ENCODE assay signal across 1 cellular context in the genomic region with DNA sequence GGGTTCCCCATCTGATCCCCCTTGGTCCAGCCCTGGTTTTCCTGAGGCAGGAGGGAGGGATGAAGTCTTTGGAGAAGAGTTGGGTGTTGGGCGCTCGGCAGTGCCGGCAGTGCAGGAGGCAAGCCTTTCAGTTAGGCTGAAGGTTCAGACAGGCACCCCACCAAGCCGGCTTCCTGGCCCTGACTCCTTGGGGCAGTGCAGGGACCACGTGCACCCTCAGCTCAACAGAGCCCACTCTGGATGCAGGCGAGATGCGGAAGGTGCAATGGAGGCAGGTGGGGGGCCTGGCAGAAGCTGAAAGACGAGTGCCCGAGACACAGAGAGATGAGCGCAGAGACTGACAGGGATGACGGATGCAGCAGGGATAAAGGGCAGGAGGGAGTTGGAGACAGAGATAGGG.
TF ChIP-seq lines count a peak whose summit lies in the region.

No MANE protein-coding gene starts in this region.

TF ChIP-seq in WTC11, 78 proteins besides CTCF, POLR2A, EP300 and RAD21 (continued from another document):
- TF ChIP-seq, protein P1, sequence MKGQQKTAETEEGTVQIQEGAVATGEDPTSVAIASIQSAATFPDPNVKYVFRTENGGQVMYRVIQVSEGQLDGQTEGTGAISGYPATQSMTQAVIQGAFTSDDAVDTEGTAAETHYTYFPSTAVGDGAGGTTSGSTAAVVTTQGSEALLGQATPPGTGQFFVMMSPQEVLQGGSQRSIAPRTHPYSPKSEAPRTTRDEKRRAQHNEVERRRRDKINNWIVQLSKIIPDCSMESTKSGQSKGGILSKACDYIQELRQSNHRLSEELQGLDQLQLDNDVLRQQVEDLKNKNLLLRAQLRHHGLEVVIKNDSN (CRISPR knock-in tag; IDR thresholded peaks at IDR 0.05), result peak; percentile 32; the same call in 1 of the 2 replicates
- TF ChIP-seq, protein P2, sequence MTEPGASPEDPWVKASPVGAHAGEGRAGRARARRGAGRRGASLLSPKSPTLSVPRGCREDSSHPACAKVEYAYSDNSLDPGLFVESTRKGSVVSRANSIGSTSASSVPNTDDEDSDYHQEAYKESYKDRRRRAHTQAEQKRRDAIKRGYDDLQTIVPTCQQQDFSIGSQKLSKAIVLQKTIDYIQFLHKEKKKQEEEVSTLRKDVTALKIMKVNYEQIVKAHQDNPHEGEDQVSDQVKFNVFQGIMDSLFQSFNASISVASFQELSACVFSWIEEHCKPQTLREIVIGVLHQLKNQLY (CRISPR knock-in tag; IDR thresholded peaks at IDR 0.05), result no peak
- TF ChIP-seq, protein P3, sequence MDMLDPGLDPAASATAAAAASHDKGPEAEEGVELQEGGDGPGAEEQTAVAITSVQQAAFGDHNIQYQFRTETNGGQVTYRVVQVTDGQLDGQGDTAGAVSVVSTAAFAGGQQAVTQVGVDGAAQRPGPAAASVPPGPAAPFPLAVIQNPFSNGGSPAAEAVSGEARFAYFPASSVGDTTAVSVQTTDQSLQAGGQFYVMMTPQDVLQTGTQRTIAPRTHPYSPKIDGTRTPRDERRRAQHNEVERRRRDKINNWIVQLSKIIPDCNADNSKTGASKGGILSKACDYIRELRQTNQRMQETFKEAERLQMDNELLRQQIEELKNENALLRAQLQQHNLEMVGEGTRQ (CRISPR knock-in tag; IDR thresholded peaks at IDR 0.05), result peak; percentile 63
- TF ChIP-seq, protein P4, sequence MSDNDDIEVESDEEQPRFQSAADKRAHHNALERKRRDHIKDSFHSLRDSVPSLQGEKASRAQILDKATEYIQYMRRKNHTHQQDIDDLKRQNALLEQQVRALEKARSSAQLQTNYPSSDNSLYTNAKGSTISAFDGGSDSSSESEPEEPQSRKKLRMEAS (CRISPR knock-in tag; IDR thresholded peaks at IDR 0.05), result peak; percentile 56
- TF ChIP-seq ZNF121 (CRISPR knock-in tag; IDR thresholded peaks at IDR 0.05), result peak; percentile 61; the same call in 1 of the 2 replicates
- TF ChIP-seq GTF2I (CRISPR knock-in tag; conservative IDR thresholded peaks at IDR 0.05), result no peak
- TF ChIP-seq, protein P5, sequence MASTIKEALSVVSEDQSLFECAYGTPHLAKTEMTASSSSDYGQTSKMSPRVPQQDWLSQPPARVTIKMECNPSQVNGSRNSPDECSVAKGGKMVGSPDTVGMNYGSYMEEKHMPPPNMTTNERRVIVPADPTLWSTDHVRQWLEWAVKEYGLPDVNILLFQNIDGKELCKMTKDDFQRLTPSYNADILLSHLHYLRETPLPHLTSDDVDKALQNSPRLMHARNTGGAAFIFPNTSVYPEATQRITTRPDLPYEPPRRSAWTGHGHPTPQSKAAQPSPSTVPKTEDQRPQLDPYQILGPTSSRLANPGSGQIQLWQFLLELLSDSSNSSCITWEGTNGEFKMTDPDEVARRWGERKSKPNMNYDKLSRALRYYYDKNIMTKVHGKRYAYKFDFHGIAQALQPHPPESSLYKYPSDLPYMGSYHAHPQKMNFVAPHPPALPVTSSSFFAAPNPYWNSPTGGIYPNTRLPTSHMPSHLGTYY (CRISPR knock-in tag; IDR thresholded peaks at IDR 0.05), result no peak
TF ChIP-seq in WTC11: peak in this region for 5.
